9 cellular contexts compared by ENCODE assay signal in the genomic region with DNA sequence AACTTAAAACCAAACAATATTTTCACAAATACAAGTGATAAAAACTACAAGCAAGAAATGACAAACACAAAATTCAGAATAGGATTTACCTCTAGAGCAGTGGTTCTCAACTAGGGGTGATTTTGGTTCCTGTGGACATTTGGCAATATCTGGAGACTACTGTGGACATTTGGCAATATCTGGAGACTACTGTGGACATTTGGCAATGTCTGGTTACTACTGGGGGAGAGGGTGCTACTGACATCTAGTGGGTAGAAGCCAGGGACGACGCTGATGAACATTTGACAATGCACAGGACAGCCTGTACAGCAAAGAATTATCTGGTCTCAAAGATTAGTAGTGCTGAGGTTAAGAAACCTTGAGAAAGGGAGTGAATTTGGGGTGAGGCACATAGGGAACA.
A peak's percentile ranks its signal among the peaks of the same experiment; 100 is the strongest.
DNase-seq lines count a peak whose midpoint lies in the region; ATAC-seq and TF ChIP-seq lines count a peak whose summit lies in the region.
"Had no signal": no experiment of that assay in that cellular context is flagged by ENCODE, and none has a peak within 500 bp of the region (broad histone marks: within the 10 kb centered on the region; RNA-seq: fewer than 3 reads in every experiment).

No MANE protein-coding gene starts in this region.

- BruUV-seq in Panc1 (replicated peaks; lab: Mats Ljungman, UMichigan), result no TSS peak

- no peak overlapping the region for H3K4me3 Mint-ChIP-seq in nephron progenitor cell

- H3K27me3 Mint-ChIP-seq in nephron progenitor cell (ENCODE audit: low read depth, poor library complexity), result peaks cover 3% of the 10 kb centered on the region

- H3K9me3 ChIP-seq in cardiac muscle cell (ENCODE audit: low read depth), result no peaks in the 10 kb centered on the region
- no peaks in the 10 kb centered on the region for H3K9me3 ChIP-seq in Panc1 (ENCODE audit: control insufficient read depth, insufficient read depth, low read depth, low read length)

- peak; percentile 41 for TF ChIP-seq CTCF in cardiac muscle cell (IDR thresholded peaks at IDR 0.05; ENCODE audit: low read depth, low read length)
- peak; percentile 74 for TF ChIP-seq CTCF in Panc1 (IDR thresholded peaks at IDR 0.05)
- TF ChIP-seq CTCF in fibroblast of the aortic adventitia (IDR thresholded peaks at IDR 0.05; ENCODE audit: insufficient read depth, low read length), result peak; percentile 37
- TF ChIP-seq CTCF in nephron progenitor cell (IDR thresholded peaks at IDR 0.05), result no peak
- no peak for TF ChIP-seq CTCF in coronary artery (IDR thresholded peaks at IDR 0.05)

- H3K36me3 ChIP-seq in cardiac muscle cell, result no peaks in the 10 kb centered on the region
- no peaks in the 10 kb centered on the region for H3K36me3 ChIP-seq in Panc1 (ENCODE audit: control insufficient read depth, insufficient read depth, low read length)

- peaks cover 30% of the 10 kb centered on the region for H3K9me3 Mint-ChIP-seq in nephron progenitor cell

- intact Hi-C loops in cardiac septum (cut with DNase I), result no loop called here
- intact Hi-C loops in Panc1 (cut with micrococcal nuclease; ENCODE audit: unreplicated experiment), result loop anchor here (10.0 kb wide), 1 partner anchor 132 kb away; no protein-coding TSS in a partner anchor

- H3K4me1 ChIP-seq in cardiac muscle cell (ENCODE audit: low read depth) (no peaks in the 10 kb centered on the region), Panc1 (ENCODE audit: control insufficient read depth, insufficient read depth, low read length) (no peaks in the 10 kb centered on the region)

- POLR2A ChIA-PET in Panc1 (lab: Charles Lee), result no interaction called here

- H3K27ac Mint-ChIP-seq in nephron progenitor cell, result no peak overlapping the region

- DNase-seq in cardiac muscle cell (ENCODE audit: low read depth in 1 of 2, low spot score in 1 of 2), result peak in 1 of 2 donors; percentile 69
- DNase-seq in cardiac septum (ENCODE audit: low spot score), result no peak
- no peak for DNase-seq in Panc1 (ENCODE audit: low read depth, low spot score)
- DNase-seq in fibroblast of the aortic adventitia (ENCODE audit: low read depth), result peak; percentile 39
- DNase-seq in nephron progenitor cell, result no peak
- DNase-seq in 8988T, result no peak
- DNase-seq in coronary artery (ENCODE audit: low spot score), result no peak
- no peak for DNase-seq in DMS79 (lab: John Stamatoyannopoulos, UW)

- peak; percentile 75 for ATAC-seq in Panc1

- no peak overlapping the region for H3K27ac ChIP-seq in cardiac muscle cell
- no peak overlapping the region for H3K27ac ChIP-seq in Panc1 (ENCODE audit: low read length)
- no peak overlapping the region for H3K27ac ChIP-seq in coronary artery
- H3K27ac ChIP-seq: SK-N-MC had no signal

- CTCF ChIA-PET in Panc1 (lab: Charles Lee), result no interaction called here

- peaks cover 5% of the 10 kb centered on the region for H3K4me1 Mint-ChIP-seq in nephron progenitor cell

- H3K4me3 ChIP-seq in cardiac muscle cell, result no peak overlapping the region
- no peak overlapping the region for H3K4me3 ChIP-seq in Panc1 (ENCODE audit: low read depth in 2 of 2, low read length in 2 of 2)
- no peak overlapping the region for H3K4me3 ChIP-seq in fibroblast of the aortic adventitia (ENCODE audit: low read depth, low read length)
- H3K4me3 ChIP-seq in coronary artery, result no peak overlapping the region
- H3K4me3 ChIP-seq: SK-N-MC had no signal

- in situ Hi-C loops in Panc1 (cut with HindIII; ENCODE audit: low pct_unique_long_range_greater_than_20kb, low sequenced_read_pairs), result no loop called here

- H3K27me3 ChIP-seq in cardiac muscle cell (no peaks in the 10 kb centered on the region), Panc1 (ENCODE audit: control insufficient read depth, insufficient read depth, low read length) (no peaks in the 10 kb centered on the region)

- no peaks in the 10 kb centered on the region for H3K36me3 Mint-ChIP-seq in nephron progenitor cell (ENCODE audit: low read depth)

Comparison
In these comparisons a context has a peak if more than half of its experiments do, and no peak if none do; other contexts are left out.
1. CTCF ChIP-seq: peak in cardiac muscle cell (single experiment), Panc1 (single experiment) and fibroblast of the aortic adventitia (single experiment); none in nephron progenitor cell (single experiment) and coronary artery (single experiment).